In the genomic region with DNA sequence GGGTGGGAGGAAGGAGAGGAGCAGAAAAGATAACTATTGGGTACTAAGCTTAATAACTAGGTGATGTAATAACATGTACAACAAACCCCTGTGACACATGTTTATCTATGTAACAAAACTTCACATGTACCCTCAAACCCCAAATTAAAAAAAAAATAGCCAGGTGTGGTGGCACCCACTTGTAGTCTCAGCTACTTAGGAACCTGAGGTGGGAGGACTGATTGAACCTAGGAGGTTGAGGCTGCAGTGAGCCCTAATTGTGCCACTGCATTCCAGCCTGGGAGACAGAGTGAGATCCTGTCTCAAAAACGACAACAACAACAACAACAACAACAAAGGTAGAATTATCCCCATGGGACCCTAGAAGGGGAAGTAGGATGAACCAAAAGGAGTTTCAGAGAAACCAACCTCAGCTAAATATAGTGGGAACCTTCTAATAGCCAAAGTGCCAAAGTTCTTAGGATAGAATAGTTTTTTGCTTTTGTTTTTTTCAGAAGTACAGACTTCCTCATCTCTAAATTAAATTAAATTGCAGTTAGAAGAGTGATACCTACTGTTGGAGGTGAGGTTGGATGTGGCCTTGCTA, we compare ENCODE assay signal across 8 cellular contexts.
DNase-seq lines count a peak whose midpoint lies in the region; ATAC-seq and TF ChIP-seq lines count a peak whose summit lies in the region.
"Not testable (repeated sequence)": the region's sequence is repeated elsewhere in the genome, so short reads cannot be mapped to it uniquely, and the experiment has no call there.

No MANE protein-coding gene starts in this region.

- not testable (repeated sequence) for H3K4me3 ChIP-seq in GM12865 (ENCODE audit: low read depth, low read length)

- peaks cover 19% of the 10 kb centered on the region for H3K4me1 Mint-ChIP-seq in memory B cell

- peak; percentile 40 for DNase-seq in GM12865 (ENCODE audit: low read depth)
- DNase-seq in memory B cell (ENCODE audit: low spot score in 2 of 2): not testable (repeated sequence)

- not testable (repeated sequence) for H3K27me3 Mint-ChIP-seq in memory B cell

- not testable (repeated sequence) for H3K9me3 Mint-ChIP-seq in memory B cell

- peak; percentile 67 for ATAC-seq in GM18873 (IDR thresholded peaks at IDR 0.05; ENCODE audit: low FRiP score, unreplicated experiment)
- ATAC-seq in GM19397 (IDR thresholded peaks at IDR 0.05; ENCODE audit: unreplicated experiment): peak; percentile 70
- ATAC-seq in GM21528 (IDR thresholded peaks at IDR 0.05; ENCODE audit: low FRiP score, unreplicated experiment): peak; percentile 73
- peak; percentile 62 for ATAC-seq in HG02623 (IDR thresholded peaks at IDR 0.05; ENCODE audit: unreplicated experiment)
- peak; percentile 70 for ATAC-seq in HG03045 (IDR thresholded peaks at IDR 0.05; ENCODE audit: unreplicated experiment)
- ATAC-seq in HG03280 (IDR thresholded peaks at IDR 0.05; ENCODE audit: unreplicated experiment): peak; percentile 74
- not testable (repeated sequence) for ATAC-seq in memory B cell (ENCODE audit: low read depth)

- not testable (repeated sequence) for TF ChIP-seq CTCF in GM12865 (IDR thresholded peaks at IDR 0.05; ENCODE audit: insufficient read depth, low read depth, low read length, missing control alignments)

- peak overlapping the region; percentile 55 for H3K27ac Mint-ChIP-seq in memory B cell

- H3K4me3 Mint-ChIP-seq in memory B cell: not testable (repeated sequence)

- H3K36me3 Mint-ChIP-seq in memory B cell: not testable (repeated sequence)
